ENCODE assay signal across 8 cellular contexts in genomic region chr7:25565949-25566348, GRCh38.
A peak's percentile ranks its signal among the peaks of the same experiment; 100 is the strongest.
DNase-seq lines count a peak whose midpoint lies in the region; ATAC-seq and TF ChIP-seq lines count a peak whose summit lies in the region.

No MANE protein-coding gene starts in this region.

- no peaks in the 10 kb centered on the region for H3K27me3 Mint-ChIP-seq in activated naive CD4-positive, alpha-beta T cell treated with anti-CD3 and anti-CD28 coated beads for 36 hours (ENCODE audit: low read depth)

- H3K36me3 Mint-ChIP-seq in activated naive CD4-positive, alpha-beta T cell treated with anti-CD3 and anti-CD28 coated beads for 36 hours (ENCODE audit: low read depth), result no peaks in the 10 kb centered on the region

- H3K4me3 Mint-ChIP-seq in activated naive CD4-positive, alpha-beta T cell treated with anti-CD3 and anti-CD28 coated beads for 36 hours, result no peak overlapping the region

- no peaks in the 10 kb centered on the region for H3K9me3 Mint-ChIP-seq in activated naive CD4-positive, alpha-beta T cell treated with anti-CD3 and anti-CD28 coated beads for 36 hours

- DNase-seq in DMS79 (lab: John Stamatoyannopoulos, UW), result peak; percentile 10
- DNase-seq in SHP77 treated with DMSO at 0.1 percent for 48 hours (lab: John Stamatoyannopoulos, UW), result peak; percentile 63
- DNase-seq in activated naive CD4-positive, alpha-beta T cell treated with anti-CD3 and anti-CD28 coated beads for 36 hours, result peak; percentile 77
- DNase-seq in germinal center (ENCODE audit: low spot score), result peak; percentile 67
- peak in 9 of 10 donors; percentile 36 to 90 (median 59) for DNase-seq in posterior cingulate gyrus
- DNase-seq in ureter (ENCODE audit: low spot score), result peak; percentile 76

- no peak overlapping the region for H3K27ac Mint-ChIP-seq in activated naive CD4-positive, alpha-beta T cell treated with anti-CD3 and anti-CD28 coated beads for 36 hours

- peaks cover 2% of the 10 kb centered on the region for H3K4me1 Mint-ChIP-seq in activated naive CD4-positive, alpha-beta T cell treated with anti-CD3 and anti-CD28 coated beads for 36 hours (ENCODE audit: low read depth)

- intact Hi-C loops in activated naive CD4-positive, alpha-beta T cell treated with anti-CD3 and anti-CD28 coated beads for 36 hours (cut with micrococcal nuclease), result loop anchor here (1.0 to 5.0 kb wide), 5 partner anchors 69 to 384 kb away; a partner anchor contains a TSS
- intact Hi-C loops in posterior cingulate gyrus (cut with DNase I), result loop anchor here (1.0 kb wide), 3 partner anchors 175 to 307 kb away; no protein-coding TSS in a partner anchor

- ATAC-seq in GM21619 (IDR thresholded peaks at IDR 0.05; ENCODE audit: unreplicated experiment), result no peak

- peak; percentile 100 for TF ChIP-seq CTCF in LNCAP (IDR thresholded peaks at IDR 0.05)

- CTCF ChIA-PET in activated naive CD4-positive, alpha-beta T cell treated with anti-CD3 and anti-CD28 coated beads for 36 hours (lab: Charles Lee), result interaction anchor here (0.6 to 6.9 kb wide), 34 partner anchors 9 to 1267 kb away, joined by 3 to 113 read pairs (median 4); no protein-coding TSS in a partner anchor

Comparison
In these comparisons a context has a peak if more than half of its experiments do, and no peak if none do; other contexts are left out.
1. DNase-seq: peak in every context shown above with its lines; median percentile 77 in activated naive CD4-positive, alpha-beta T cell treated with anti-CD3 and anti-CD28 coated beads for 36 hours; 76 in ureter; 67 in germinal center; 63 in SHP77 treated with DMSO at 0.1 percent for 48 hours; 59 in posterior cingulate gyrus; 10 in DMS79.